Comparison of ENCODE assay signal across 14 cellular contexts in genomic region chr15:93929375-93930094, GRCh38.
A peak's percentile ranks its signal among the peaks of the same experiment; 100 is the strongest.
DNase-seq lines count a peak whose midpoint lies in the region; ATAC-seq and TF ChIP-seq lines count a peak whose summit lies in the region.
"Had no signal": no experiment of that assay in that cellular context is flagged by ENCODE, and none has a peak within 500 bp of the region (broad histone marks: within the 10 kb centered on the region; RNA-seq: fewer than 3 reads in every experiment).

No MANE protein-coding gene starts in this region.

- DNase-seq in AG20443 (ENCODE audit: low spot score) (peak; percentile 86), RWPE2 (ENCODE audit: low spot score) (no peak), foreskin keratinocyte (peak; percentile 76 to 91), osteoblast (ENCODE audit: insufficient read length, low spot score, missing footprints) (peak; percentile 62), SK-N-DZ (ENCODE audit: low spot score) (no peak), NCI-H1694 treated with DMSO at 0.1 percent for 48 hours (lab: John Stamatoyannopoulos, UW) (no peak), DMS53 (lab: John Stamatoyannopoulos, UW) (no peak)
- DNase-seq in NK-92 treated with Interleukin-12 subunit alpha and Interleukin-12 subunit beta, amount 100 ng/mL, for 24 hours (lab: John Stamatoyannopoulos, UW): no peak
- DNase-seq: activated CD4-positive, alpha-beta T cell treated with anti-CD3 and anti-CD28 coated beads, Interleukin-2, amount 50 U/mL, for 48 hours; CD4-positive, alpha-beta memory T cell; MV-4-11; naive B cell; PC-3 had no signal

- H3K4me3 ChIP-seq in RWPE2 (ENCODE audit: severe bottlenecking): no peak overlapping the region
- H3K4me3 ChIP-seq in osteoblast (ENCODE audit: insufficient read depth, low read length): no peak overlapping the region
- H3K4me3 ChIP-seq: ascending aorta had no signal

- H3K27me3 ChIP-seq in RWPE2 (ENCODE audit: insufficient read depth, poor library complexity, severe bottlenecking): no peaks in the 10 kb centered on the region
- H3K27me3 ChIP-seq in foreskin keratinocyte: no peaks in the 10 kb centered on the region
- H3K27me3 ChIP-seq in osteoblast (ENCODE audit: insufficient read depth, low read length): no peaks in the 10 kb centered on the region
- H3K27me3 ChIP-seq: ascending aorta had no signal

- ATAC-seq in RWPE2 (ENCODE audit: low read depth) (peak; percentile 92), foreskin keratinocyte (peak; percentile 97)
- ATAC-seq: PC-3 had no signal

- H3K4me1 ChIP-seq in RWPE2 (ENCODE audit: insufficient read depth, poor library complexity, severe bottlenecking): peaks cover 6% of the 10 kb centered on the region
- peaks cover 13% of the 10 kb centered on the region for H3K4me1 ChIP-seq in foreskin keratinocyte
- no peaks in the 10 kb centered on the region for H3K4me1 ChIP-seq in osteoblast (ENCODE audit: insufficient read depth, low read length)
- H3K4me1 ChIP-seq: ascending aorta had no signal

- TF ChIP-seq CTCF in RWPE2 (IDR thresholded peaks at IDR 0.05; ENCODE audit: poor library complexity, severe bottlenecking): no peak
- TF ChIP-seq CTCF in foreskin keratinocyte (conservative IDR thresholded peaks at IDR 0.05): no peak
- no peak for TF ChIP-seq CTCF in osteoblast (IDR thresholded peaks at IDR 0.05; ENCODE audit: extremely low read depth, low read depth, low read length)

- no peaks in the 10 kb centered on the region for H4K20me1 ChIP-seq in osteoblast (ENCODE audit: insufficient read depth, low read length)

- H3K9me3 ChIP-seq in RWPE2 (ENCODE audit: severe bottlenecking) (no peaks in the 10 kb centered on the region), osteoblast (ENCODE audit: low read depth, low read length) (no peaks in the 10 kb centered on the region)
- H3K9me3 ChIP-seq: ascending aorta had no signal

- H3K27ac ChIP-seq in RWPE2 (ENCODE audit: poor library complexity, severe bottlenecking): peak overlapping the region; percentile 45
- H3K27ac ChIP-seq in foreskin keratinocyte: peak overlapping the region; percentile 42
- no peak overlapping the region for H3K27ac ChIP-seq in osteoblast (ENCODE audit: low read depth, low read length)
- H3K27ac ChIP-seq: ascending aorta had no signal

- H3K36me3 ChIP-seq in RWPE2 (ENCODE audit: low read depth) (no peaks in the 10 kb centered on the region), osteoblast (ENCODE audit: insufficient read depth, low read length) (no peaks in the 10 kb centered on the region)
- H3K36me3 ChIP-seq: ascending aorta had no signal

- no peak overlapping the region for H3K4me2 ChIP-seq in osteoblast (ENCODE audit: insufficient read depth, low read length)

- no peak overlapping the region for H2AFZ ChIP-seq in osteoblast (ENCODE audit: low read length)

- no peaks in the 10 kb centered on the region for H3K79me2 ChIP-seq in osteoblast (ENCODE audit: insufficient read depth, low read length)

Comparison
In these comparisons a context has a peak if more than half of its experiments do, and no peak if none do; other contexts are left out.
1. DNase-seq: peak in AG20443 (single experiment), foreskin keratinocyte (2 of 2) and osteoblast (single experiment); none in RWPE2 (single experiment), SK-N-DZ (single experiment), NCI-H1694 treated with DMSO at 0.1 percent for 48 hours (single experiment), NK-92 treated with Interleukin-12 subunit alpha and Interleukin-12 subunit beta, amount 100 ng/mL, for 24 hours (single experiment) and DMS53 (single experiment).